ENCODE assay signal across 18 cellular contexts in genomic region chr5:126526493-126526892, GRCh38.
DNase-seq lines count a peak whose midpoint lies in the region; ATAC-seq, FAIRE-seq and TF ChIP-seq lines count a peak whose summit lies in the region.
"Had no signal": no experiment of that assay in that cellular context is flagged by ENCODE, and none has a peak within 500 bp of the region (broad histone marks: within the 10 kb centered on the region; RNA-seq: fewer than 3 reads in every experiment).

No MANE protein-coding gene starts in this region.

- CTCF ChIA-PET in HEK293 (lab: Yijun Ruan, JAX) = interaction anchor here (0.6 to 1.3 kb wide), 2 partner anchors 12 to 26 kb away, joined by 3 to 4 read pairs; no protein-coding TSS in a partner anchor
- CTCF ChIA-PET in K562 (lab: Yijun Ruan, JAX; ENCODE audit: low intra/inter-chr PET ratio) = no interaction called here

- no peaks in the 10 kb centered on the region for H3K4me1 ChIP-seq in HEK293 (ENCODE audit: control insufficient read depth, insufficient read depth, low read length)
- H3K4me1 ChIP-seq in K562 (replicated peaks in 1 of 2; ENCODE audit: control insufficient read depth in 2 of 2, insufficient read depth in 2 of 2, low read length in 2 of 2) = peaks cover 5 to 11% of the 10 kb centered on the region in 2 experiments; a peak in 4 of 5 replicates
- H3K4me1 ChIP-seq in suprapubic skin = peaks cover 19% of the 10 kb centered on the region
- peaks cover 0 to 31% (median 20%) of the 10 kb centered on the region in 4 donors for H3K4me1 ChIP-seq in sigmoid colon

- no peak for TF ChIP-seq CTCF in HEK293 (tag by site-specific recombination; IDR thresholded peaks at IDR 0.05)
- TF ChIP-seq CTCF in K562 (IDR thresholded peaks at IDR 0.05 in 2 of 3, conservative IDR thresholded peaks at IDR 0.05 in 1 of 3; ENCODE audit: insufficient read depth in 2 of 3, low read depth in 1 of 3, low read length in 3 of 3) = no peak
- TF ChIP-seq CTCF in suprapubic skin (IDR thresholded peaks at IDR 0.05) = no peak
- TF ChIP-seq CTCF in GM10266 (IDR thresholded peaks at IDR 0.05; ENCODE audit: control insufficient read depth, insufficient read depth, low read depth, missing control alignments) = no peak
- no peak for TF ChIP-seq CTCF in sigmoid colon (IDR thresholded peaks at IDR 0.05)
- no peak for TF ChIP-seq CTCF in GM13976 (IDR thresholded peaks at IDR 0.05; ENCODE audit: borderline replicate concordance, control extremely low read depth, extremely low read depth, insufficient read depth, missing control alignments)

- no peaks in the 10 kb centered on the region for H3K79me2 ChIP-seq in K562 (ENCODE audit: control insufficient read depth, insufficient read depth, low read length)

- H3K27ac ChIP-seq in HEK293 (ENCODE audit: extremely low read depth, low read depth, low read length) (no peak overlapping the region), K562 (ENCODE audit: extremely low read depth, low read depth, low read length) (no peak overlapping the region), suprapubic skin (peak overlapping the region; percentile 63), sigmoid colon (no peak overlapping the region)
- H3K27ac ChIP-seq: KMS-11 had no signal

- H3K4me2 ChIP-seq in K562 (ENCODE audit: insufficient read depth, low read length) = no peak overlapping the region
- H3K4me2 ChIP-seq: KMS-11, SK-N-SH had no signal

- H2AFZ ChIP-seq in K562 (ENCODE audit: low read depth, low read length) = peak overlapping the region; percentile 67; the same call in 1 of the 2 replicates

- TF ChIP-seq EP300 in K562 (IDR thresholded peaks at IDR 0.05; ENCODE audit: low read length) (no peak), suprapubic skin (IDR thresholded peaks at IDR 0.05) (no peak), sigmoid colon (IDR thresholded peaks at IDR 0.05) (no peak)

- no peak for FAIRE-seq in K562 (lab: Jason Lieb, UNC)

- POLR2A ChIA-PET in HEK293 (lab: Yijun Ruan, JAX) = no interaction called here
- POLR2A ChIA-PET in K562 (lab: Yijun Ruan, JAX) = interaction anchor here (0.9 kb wide), 1 partner anchor 9 kb away, joined by 4 read pairs; no protein-coding TSS in a partner anchor

- H3K9ac ChIP-seq in K562 (ENCODE audit: insufficient read depth in 1 of 2, low read depth in 2 of 2, low read length in 2 of 2) = no peak overlapping the region
- H3K9ac ChIP-seq: KMS-11, SK-N-SH had no signal

- no peaks in the 10 kb centered on the region for H3K9me3 ChIP-seq in HEK293 (ENCODE audit: control insufficient read depth, insufficient read depth, low read depth, low read length)
- no peaks in the 10 kb centered on the region for H3K9me3 ChIP-seq in K562 (replicated peaks; ENCODE audit: control insufficient read depth, insufficient read depth, low read depth, low read length)
- no peaks in the 10 kb centered on the region for H3K9me3 ChIP-seq in suprapubic skin
- no peaks in the 10 kb centered on the region for H3K9me3 ChIP-seq in sigmoid colon
- H3K9me3 ChIP-seq: BE2C, SK-N-SH had no signal

- DNase-seq in K562 (ENCODE audit: extremely low read depth in 1 of 4, low spot score in 3 of 4) (no peak), left lobe of liver (ENCODE audit: low spot score) (peak; percentile 3), suprapubic skin (ENCODE audit: low spot score in 2 of 2) (no peak), NCI-H2171 treated with DMSO at 0.1 percent for 48 hours (lab: John Stamatoyannopoulos, UW) (no peak), GM10266 (ENCODE audit: extremely low spot score) (no peak), sigmoid colon (no peak), GM13976 (ENCODE audit: low spot score) (no peak)
- DNase-seq: BE2C; CD4-positive, alpha-beta T cell; EL; NCI-H1092; NCI-H146; NCI-H2081 treated with DMSO at 0.1 percent for 48 hours; NCI-H2227 treated with DMSO at 0.1 percent for 48 hours; NCI-H524; SK-N-SH had no signal

- BruUV-seq in K562 (replicated peaks; lab: Mats Ljungman, UMichigan) = no TSS peak

- H3K9me1 ChIP-seq in K562 (ENCODE audit: control insufficient read depth, insufficient read depth, low read length) = no peaks in the 10 kb centered on the region

- H3K4me3 ChIP-seq in HEK293 (ENCODE audit: low read depth, low read length) = no peak overlapping the region
- no peak overlapping the region for H3K4me3 ChIP-seq in K562
- no peak overlapping the region for H3K4me3 ChIP-seq in suprapubic skin
- H3K4me3 ChIP-seq in sigmoid colon = no peak overlapping the region

- in situ Hi-C loops in K562 (cut with MboI) (no loop called here), GM13976 (cut with MboI; ENCODE audit: low sequenced_read_pairs, unreplicated experiment) (no loop called here)

- intact Hi-C loops in K562 (cut with micrococcal nuclease) = no loop called here
- intact Hi-C loops in sigmoid colon (cut with DNase I) = no loop called here

- H3K27me3 ChIP-seq in K562 (ENCODE audit: control insufficient read depth in 2 of 2, insufficient read depth in 2 of 2, low read length in 2 of 2) (no peaks in the 10 kb centered on the region), suprapubic skin (no peaks in the 10 kb centered on the region), sigmoid colon (no peaks in the 10 kb centered on the region)
- H3K27me3 ChIP-seq: BE2C had no signal

- H3K36me3 ChIP-seq in HEK293 (ENCODE audit: control insufficient read depth in 2 of 2, insufficient read depth in 1 of 2, low read length in 2 of 2) (no peaks in the 10 kb centered on the region), K562 (ENCODE audit: control insufficient read depth, insufficient read depth, low read length) (no peaks in the 10 kb centered on the region; the same call in 2 of the 3 replicates), suprapubic skin (no peaks in the 10 kb centered on the region), sigmoid colon (no peaks in the 10 kb centered on the region)
- H3K36me3 ChIP-seq: BE2C had no signal

- ATAC-seq in K562 = peak; percentile 24
- no peak for ATAC-seq in left lobe of liver

- H4K20me1 ChIP-seq in K562 (replicated peaks; ENCODE audit: control insufficient read depth, insufficient read depth, low read length) = no peaks in the 10 kb centered on the region

- no peak for TF ChIP-seq RAD21 in K562 (CRISPR knock-in tag; conservative IDR thresholded peaks at IDR 0.05 in 1 of 2, IDR thresholded peaks at IDR 0.05 in 1 of 2)

- TF ChIP-seq POLR2A in K562 (conservative IDR thresholded peaks at IDR 0.05) (no peak), suprapubic skin (IDR thresholded peaks at IDR 0.05) (no peak), sigmoid colon (IDR thresholded peaks at IDR 0.05) (no peak)

TF ChIP-seq in HEK293, 187 proteins besides CTCF, POLR2A, EP300 and RAD21:
- TF ChIP-seq ZFP37 (tag by site-specific recombination; IDR thresholded peaks at IDR 0.05) (no peak), PRDM10 (tag by site-specific recombination; IDR thresholded peaks at IDR 0.05) (0 out of 2 replicates have a peak, but pooled peaks have one; percentile 9)

TF ChIP-seq in K562, 482 proteins besides CTCF, POLR2A, EP300 and RAD21 (continues in another document):
- TF ChIP-seq CAMTA2 (CRISPR knock-in tag; conservative IDR thresholded peaks at IDR 0.05) (no peak), MAFK (IDR thresholded peaks at IDR 0.05; ENCODE audit: low read length) (no peak), MTF1 (CRISPR knock-in tag; IDR thresholded peaks at IDR 0.05; ENCODE audit: borderline replicate concordance) (no peak), PRDM10 (IDR thresholded peaks at IDR 0.05; ENCODE audit: partially characterized antibody) (peak; percentile 60)

Comparison
In these comparisons a context has a peak if more than half of its experiments do, and no peak if none do; other contexts are left out.
1. Of the 44 proteins assayed by ChIP-seq in both K562 and HEK293: peak only in K562: none; only in HEK293: none; in both: PRDM10; in neither: 43.